ENCODE assay signal across 25 cellular contexts in genomic region chr17:76200354-76200753, GRCh38. TPM values are rescaled to one million over a fixed set of nuclear protein-coding genes. Genes with fewer than 3 reads are reported as not detected.
DNase-seq lines count a peak whose midpoint lies in the region; ATAC-seq, FAIRE-seq and TF ChIP-seq lines count a peak whose summit lies in the region.
"Had no signal": no experiment of that assay in that cellular context is flagged by ENCODE, and none has a peak within 500 bp of the region (broad histone marks: within the 10 kb centered on the region; RNA-seq: fewer than 3 reads in every experiment).

No MANE protein-coding gene starts in this region.

- TF ChIP-seq CTCF in H9 (conservative IDR thresholded peaks at IDR 0.05): no peak

- H4K91ac ChIP-seq in H9 (ENCODE audit: insufficient read length, low read depth, low read length): no peak overlapping the region

- no peak overlapping the region for H4K5ac ChIP-seq in H9 (ENCODE audit: insufficient read length, low read depth, low read length)

- POLR2A ChIA-PET in naive thymus-derived CD8-positive, alpha-beta T cell (lab: Charles Lee): interaction anchor here (1.2 to 2.3 kb wide), 5 partner anchors 38 to 79 kb away, joined by 3 to 14 read pairs (median 6); partner anchors contain the start of genes FOXJ1 and UBALD2

- no peak overlapping the region; a peak in 1 of 7 replicates for H3K27ac Mint-ChIP-seq in H9
- peak overlapping the region; percentile 88 for H3K27ac Mint-ChIP-seq in activated T-helper 1 cell treated with anti-CD3 and anti-CD28 coated beads, Interleukin-12 subunit alpha, Interleukin-12 subunit beta, Interleukin-2, Interleukin-4 antibody, amounts not matched to agents 30 ng/mL and 10 ng/mL and 1 ng/mL, durations not matched to agents 14 hours and 24 hours and 36 hours
- peak overlapping the region; percentile 89 to 98 (median 96) for H3K27ac Mint-ChIP-seq in naive thymus-derived CD8-positive, alpha-beta T cell
- H3K27ac Mint-ChIP-seq: nephron progenitor cell; stimulated activated naive B cell treated with anti-CD40 and anti-IgM and Interleukin-4, amounts not matched to agents 10 μg/mL and 1 μg/mL and 100 μg/mL, for 72 hours had no signal

- H2AFZ ChIP-seq in H9 (ENCODE audit: low read length): no peak overlapping the region

- H3K4me1 Mint-ChIP-seq in H9: no peaks in the 10 kb centered on the region
- H3K4me1 Mint-ChIP-seq in activated T-helper 1 cell treated with anti-CD3 and anti-CD28 coated beads, Interleukin-12 subunit alpha, Interleukin-12 subunit beta, Interleukin-2, Interleukin-4 antibody, amounts not matched to agents 30 ng/mL and 10 ng/mL and 1 ng/mL, durations not matched to agents 14 hours and 24 hours and 36 hours (ENCODE audit: low read depth): peaks cover 76% of the 10 kb centered on the region
- H3K4me1 Mint-ChIP-seq in naive thymus-derived CD8-positive, alpha-beta T cell: peaks cover 38 to 78% (median 71%) of the 10 kb centered on the region in 4 donors

- no peak overlapping the region for H3K56ac ChIP-seq in H9 (ENCODE audit: insufficient read length, low read depth, low read length)

- H3K79me1 ChIP-seq in H9 (ENCODE audit: insufficient read depth, low read depth, low read length, poor library complexity, severe bottlenecking): no peaks in the 10 kb centered on the region

- no peaks in the 10 kb centered on the region for H4K20me1 ChIP-seq in H9 (ENCODE audit: control insufficient read depth, insufficient read depth, insufficient read length)
- H4K20me1 ChIP-seq: BLaER1 treated with 17β-estradiol and CSF1 and Interleukin-3, amounts not matched to agents 10 nM and 100 nM had no signal

- H3K4me1 ChIP-seq in H9 (ENCODE audit: insufficient read depth, low read length): no peaks in the 10 kb centered on the region
- H3K4me1 ChIP-seq: colonic mucosa had no signal

- no peaks in the 10 kb centered on the region; a peak in 2 of 7 replicates for H3K36me3 Mint-ChIP-seq in H9 (ENCODE audit: insufficient read depth in 1 of 3, low read depth in 3 of 3)
- H3K36me3 Mint-ChIP-seq in activated T-helper 1 cell treated with anti-CD3 and anti-CD28 coated beads, Interleukin-12 subunit alpha, Interleukin-12 subunit beta, Interleukin-2, Interleukin-4 antibody, amounts not matched to agents 30 ng/mL and 10 ng/mL and 1 ng/mL, durations not matched to agents 14 hours and 24 hours and 36 hours (ENCODE audit: low read depth): peaks cover 59% of the 10 kb centered on the region
- peaks cover 14 to 33% (median 17%) of the 10 kb centered on the region in 3 donors for H3K36me3 Mint-ChIP-seq in naive thymus-derived CD8-positive, alpha-beta T cell
- H3K36me3 Mint-ChIP-seq: stimulated activated naive B cell treated with anti-CD40 and anti-IgM and Interleukin-4, amounts not matched to agents 10 μg/mL and 1 μg/mL and 100 μg/mL, for 72 hours had no signal

- peak overlapping the region; percentile 29 for H2BK12ac ChIP-seq in H9 (ENCODE audit: insufficient read length, low read depth, low read length)

- H3K9me3 Mint-ChIP-seq in H9: no peaks in the 10 kb centered on the region
- no peaks in the 10 kb centered on the region for H3K9me3 Mint-ChIP-seq in activated T-helper 1 cell treated with anti-CD3 and anti-CD28 coated beads, Interleukin-12 subunit alpha, Interleukin-12 subunit beta, Interleukin-2, Interleukin-4 antibody, amounts not matched to agents 30 ng/mL and 10 ng/mL and 1 ng/mL, durations not matched to agents 14 hours and 24 hours and 36 hours
- H3K9me3 Mint-ChIP-seq in naive thymus-derived CD8-positive, alpha-beta T cell: no peaks in the 10 kb centered on the region
- H3K9me3 Mint-ChIP-seq: nephron progenitor cell; stimulated activated naive B cell treated with anti-CD40 and anti-IgM and Interleukin-4, amounts not matched to agents 10 μg/mL and 1 μg/mL and 100 μg/mL, for 72 hours had no signal

- H3K14ac ChIP-seq in H9 (ENCODE audit: insufficient read depth, low read length): no peak overlapping the region

- no peak overlapping the region for H4K8ac ChIP-seq in H9 (replicated peaks; ENCODE audit: insufficient read length, low read depth, low read length)

- H3K9me3 ChIP-seq in H9 (ENCODE audit: control insufficient read depth, low read depth, low read length): no peaks in the 10 kb centered on the region
- H3K9me3 ChIP-seq: BLaER1 treated with 17β-estradiol and CSF1 and Interleukin-3, amounts not matched to agents 10 nM and 100 nM; colonic mucosa; MG63; thyroid gland had no signal

- DNase-seq in activated CD8-positive, alpha-beta memory T cell treated with anti-CD3 and anti-CD28 coated beads for 24 hours: peak; percentile 56
- no peak for DNase-seq in activated CD8-positive, alpha-beta memory T cell treated with anti-CD3 and anti-CD28 coated beads, Interleukin-2, amount 50 U/mL, for 48 hours
- DNase-seq in H9 (no peak), dedifferentiated amniotic fluid mesenchymal stem cell (ENCODE audit: extremely low spot score) (no peak), HTR-8/SVneo (ENCODE audit: insufficient read length, low spot score) (no peak)
- DNase-seq in activated T-helper 1 cell treated with anti-CD3 and anti-CD28 coated beads, Interleukin-12 subunit alpha, Interleukin-12 subunit beta, Interleukin-2, Interleukin-4 antibody, amounts not matched to agents 30 ng/mL and 10 ng/mL and 1 ng/mL, durations not matched to agents 14 hours and 24 hours and 36 hours (ENCODE audit: low spot score): no peak
- DNase-seq in naive thymus-derived CD8-positive, alpha-beta T cell: no peak
- DNase-seq: ACHN; brain microvascular endothelial cell; colonic mucosa; DMS153; GDM1; MG63; NCI-H146; NCI-H2171; NCI-H526 treated with DMSO at 0.1 percent for 48 hours; nephron progenitor cell; Right ventricle myocardium superior; stimulated activated naive B cell treated with anti-CD40 and anti-IgM and Interleukin-4, amounts not matched to agents 10 μg/mL and 1 μg/mL and 100 μg/mL, for 72 hours; SW 1271; thyroid gland had no signal

- no peaks in the 10 kb centered on the region for H3K23me2 ChIP-seq in H9 (ENCODE audit: insufficient read length, low read depth, low read length, poor library complexity, severe bottlenecking)

- no peak overlapping the region for H3K4ac ChIP-seq in H9 (ENCODE audit: low read depth, low read length)

- no peak for ATAC-seq in naive thymus-derived CD8-positive, alpha-beta T cell
- no peak for ATAC-seq in HG03039 (IDR thresholded peaks at IDR 0.05; ENCODE audit: unreplicated experiment)
- ATAC-seq: left lobe of liver had no signal

- intact Hi-C loops in activated T-helper 1 cell treated with anti-CD3 and anti-CD28 coated beads, Interleukin-12 subunit alpha, Interleukin-12 subunit beta, Interleukin-2, Interleukin-4 antibody, amounts not matched to agents 30 ng/mL and 10 ng/mL and 1 ng/mL, durations not matched to agents 14 hours and 24 hours and 36 hours (cut with micrococcal nuclease): loop anchor here (1.0 kb wide), 1 partner anchor 8 kb away; no protein-coding TSS in a partner anchor

- H3K4me2 ChIP-seq in H9 (ENCODE audit: insufficient read depth, insufficient read length, low read length): no peak overlapping the region

- no peak overlapping the region for H2BK120ac ChIP-seq in H9 (ENCODE audit: low read depth, low read length, poor library complexity, severe bottlenecking)

- H2BK20ac ChIP-seq in H9 (ENCODE audit: low read depth, low read length, poor library complexity, severe bottlenecking): no peak overlapping the region

- H2AK5ac ChIP-seq in H9 (ENCODE audit: insufficient read length, low read length): no peak overlapping the region

- H3K23ac ChIP-seq in H9 (ENCODE audit: insufficient read length, low read depth, low read length): no peak overlapping the region

- no peak overlapping the region for H3K18ac ChIP-seq in H9 (ENCODE audit: insufficient read length, low read depth, low read length)

- no peak overlapping the region for H3K4me3 Mint-ChIP-seq in H9
- no peak overlapping the region for H3K4me3 Mint-ChIP-seq in activated T-helper 1 cell treated with anti-CD3 and anti-CD28 coated beads, Interleukin-12 subunit alpha, Interleukin-12 subunit beta, Interleukin-2, Interleukin-4 antibody, amounts not matched to agents 30 ng/mL and 10 ng/mL and 1 ng/mL, durations not matched to agents 14 hours and 24 hours and 36 hours
- peak overlapping the region in 9 of 10 donors; percentile 2 to 82 (median 62) for H3K4me3 Mint-ChIP-seq in naive thymus-derived CD8-positive, alpha-beta T cell
- H3K4me3 Mint-ChIP-seq: nephron progenitor cell; stimulated activated naive B cell treated with anti-CD40 and anti-IgM and Interleukin-4, amounts not matched to agents 10 μg/mL and 1 μg/mL and 100 μg/mL, for 72 hours had no signal

- H3K27ac ChIP-seq in H9 (ENCODE audit: insufficient read length, low read depth, low read length): no peak overlapping the region
- H3K27ac ChIP-seq: BLaER1 treated with 17β-estradiol and CSF1 and Interleukin-3, amounts not matched to agents 10 nM and 100 nM; brain microvascular endothelial cell; colonic mucosa; thyroid gland had no signal

- H3K27me3 Mint-ChIP-seq in H9 (ENCODE audit: low read depth): no peaks in the 10 kb centered on the region
- H3K27me3 Mint-ChIP-seq in activated T-helper 1 cell treated with anti-CD3 and anti-CD28 coated beads, Interleukin-12 subunit alpha, Interleukin-12 subunit beta, Interleukin-2, Interleukin-4 antibody, amounts not matched to agents 30 ng/mL and 10 ng/mL and 1 ng/mL, durations not matched to agents 14 hours and 24 hours and 36 hours (ENCODE audit: insufficient read depth): no peaks in the 10 kb centered on the region
- no peaks in the 10 kb centered on the region for H3K27me3 Mint-ChIP-seq in naive thymus-derived CD8-positive, alpha-beta T cell
- H3K27me3 Mint-ChIP-seq: stimulated activated naive B cell treated with anti-CD40 and anti-IgM and Interleukin-4, amounts not matched to agents 10 μg/mL and 1 μg/mL and 100 μg/mL, for 72 hours had no signal

- WGBS in H9 (ENCODE audit: extremely low coverage, insufficient read length, low lambda C conversion rate): no CpG with 5 or more reads among the region's 4 CpGs

- no peak overlapping the region for H2BK5ac ChIP-seq in H9 (ENCODE audit: insufficient read length, low read length)

- no peaks in the 10 kb centered on the region for H3K27me3 ChIP-seq in H9 (ENCODE audit: insufficient read depth, low read length)
- H3K27me3 ChIP-seq: BLaER1 treated with 17β-estradiol and CSF1 and Interleukin-3, amounts not matched to agents 10 nM and 100 nM; brain microvascular endothelial cell; colonic mucosa; MG63; thyroid gland had no signal

- no peak overlapping the region for H3K9ac ChIP-seq in H9 (ENCODE audit: extremely low read depth, insufficient read length, low read length)
- H3K9ac ChIP-seq: BLaER1 treated with 17β-estradiol and CSF1 and Interleukin-3, amounts not matched to agents 10 nM and 100 nM had no signal

- FAIRE-seq in HTR-8/SVneo (lab: Jason Lieb, UNC): no peak

- H2BK15ac ChIP-seq in H9 (ENCODE audit: low read depth, low read length): no peak overlapping the region

- H3K79me2 ChIP-seq in H9 (ENCODE audit: insufficient read depth, low read length): no peaks in the 10 kb centered on the region

- H3T11ph ChIP-seq in H9 (ENCODE audit: low read length): no peak overlapping the region

RNA-seq across cellular contexts. Expression of gene RNF157, which starts 39.9 kb away (rescaled TPM):
- total RNA-seq in H9 (2021): 7.7 and 9.9 TPM in 2 replicates
- total RNA-seq in activated T-helper 1 cell treated with anti-CD3 and anti-CD28 coated beads, Interleukin-12 subunit alpha, Interleukin-12 subunit beta, Interleukin-2, Interleukin-4 antibody, amounts not matched to agents 30 ng/mL and 10 ng/mL and 1 ng/mL, durations not matched to agents 14 hours and 24 hours and 36 hours: 50.4 and 51.7 TPM in 2 replicates
- 10 to 100 TPM; 46.1 to 46.4 TPM for total RNA-seq in naive thymus-derived CD8-positive, alpha-beta T cell
- 10 to 100 TPM in 2 of 3 donors, 1 to 10 TPM in 1; 4.9 to 29.4 (median 10.5) TPM for polyA plus RNA-seq in naive thymus-derived CD8-positive, alpha-beta T cell

RNA-seq across cellular contexts. Expression of gene FOXJ1, which starts 59.3 kb away (rescaled TPM):
- 3.7 and 4.0 TPM in 2 replicates for total RNA-seq in H9 (2021)
- total RNA-seq in activated T-helper 1 cell treated with anti-CD3 and anti-CD28 coated beads, Interleukin-12 subunit alpha, Interleukin-12 subunit beta, Interleukin-2, Interleukin-4 antibody, amounts not matched to agents 30 ng/mL and 10 ng/mL and 1 ng/mL, durations not matched to agents 14 hours and 24 hours and 36 hours: 0.10 TPM in 1 of 2 replicates, not detected in the other
- total RNA-seq in naive thymus-derived CD8-positive, alpha-beta T cell: 1 to 10 TPM; 3.4 to 3.7 TPM
- 1 to 10 TPM in 2 of 3 donors, under 1 TPM in 1; 0.28 to 2.8 (median 1.8) TPM for polyA plus RNA-seq in naive thymus-derived CD8-positive, alpha-beta T cell
- total RNA-seq: posterior vena cava, Right ventricle myocardium superior had no signal

Comparison
In these comparisons a context has a peak if more than half of its experiments do, and no peak if none do; other contexts are left out.
1. H3K27ac Mint-ChIP-seq: peak in activated T-helper 1 cell treated with anti-CD3 and anti-CD28 coated beads, Interleukin-12 subunit alpha, Interleukin-12 subunit beta, Interleukin-2, Interleukin-4 antibody, amounts not matched to agents 30 ng/mL and 10 ng/mL and 1 ng/mL, durations not matched to agents 14 hours and 24 hours and 36 hours (single experiment) and naive thymus-derived CD8-positive, alpha-beta T cell (10 of 10); none in H9 (0 of 3).
2. H3K4me3 Mint-ChIP-seq: peak in naive thymus-derived CD8-positive, alpha-beta T cell (9 of 10); none in H9 (0 of 2) and activated T-helper 1 cell treated with anti-CD3 and anti-CD28 coated beads, Interleukin-12 subunit alpha, Interleukin-12 subunit beta, Interleukin-2, Interleukin-4 antibody, amounts not matched to agents 30 ng/mL and 10 ng/mL and 1 ng/mL, durations not matched to agents 14 hours and 24 hours and 36 hours (single experiment).